ENCODE assay signal across 24 cellular contexts in genomic region chr7:112951070-112951469, GRCh38.
DNase-seq lines count a peak whose midpoint lies in the region; ATAC-seq, FAIRE-seq and TF ChIP-seq lines count a peak whose summit lies in the region.
"Had no signal": no experiment of that assay in that cellular context is flagged by ENCODE, and none has a peak within 500 bp of the region (broad histone marks: within the 10 kb centered on the region; RNA-seq: fewer than 3 reads in every experiment).

No MANE protein-coding gene starts in this region.

- POLR2A ChIA-PET in activated CD8-positive, alpha-beta T cell treated with anti-CD3 and anti-CD28 coated beads, Interleukin-2, amount 10 ng/mL, durations not matched to agents 7 days and 5 days (lab: Charles Lee): interaction anchor here (1.1 kb wide), 1 partner anchor 11 kb away, joined by 3 read pairs; a partner anchor contains a TSS

- in situ Hi-C loops in GM23248 (cut with MboI): no loop called here

- peak overlapping the region; percentile 60 for H3K27ac Mint-ChIP-seq in neural crest cell (ENCODE audit: unreplicated experiment)
- no peak overlapping the region for H3K27ac Mint-ChIP-seq in activated CD8-positive, alpha-beta T cell treated with anti-CD3 and anti-CD28 coated beads, Interleukin-2, amount 10 ng/mL, durations not matched to agents 7 days and 5 days
- H3K27ac Mint-ChIP-seq: CD14-positive monocyte; CD4-positive, alpha-beta memory T cell; CD4-positive, CD25-positive, alpha-beta regulatory T cell; CD8-positive, alpha-beta memory T cell had no signal

- no peak overlapping the region for H3K4me2 ChIP-seq in GM23248 (ENCODE audit: unreplicated experiment)
- H3K4me2 ChIP-seq: BLaER1 had no signal

- H3K27me3 Mint-ChIP-seq in neural crest cell (ENCODE audit: low read depth): peaks cover 41% of the 10 kb centered on the region
- peaks cover 30% of the 10 kb centered on the region for H3K27me3 Mint-ChIP-seq in activated CD8-positive, alpha-beta T cell treated with anti-CD3 and anti-CD28 coated beads, Interleukin-2, amount 10 ng/mL, durations not matched to agents 7 days and 5 days (ENCODE audit: low read depth)

- H3K4me3 ChIP-seq in GM23248: no peak overlapping the region
- H3K4me3 ChIP-seq: BLaER1, GM12878 had no signal

- no peaks in the 10 kb centered on the region for H3K36me3 Mint-ChIP-seq in neural crest cell (ENCODE audit: low read depth)
- H3K36me3 Mint-ChIP-seq in activated CD8-positive, alpha-beta T cell treated with anti-CD3 and anti-CD28 coated beads, Interleukin-2, amount 10 ng/mL, durations not matched to agents 7 days and 5 days (ENCODE audit: low read depth): no peaks in the 10 kb centered on the region
- H3K36me3 Mint-ChIP-seq: CD14-positive monocyte; CD4-positive, alpha-beta memory T cell; CD4-positive, CD25-positive, alpha-beta regulatory T cell; CD8-positive, alpha-beta memory T cell had no signal

- no peaks in the 10 kb centered on the region for H3K27me3 ChIP-seq in GM23248 (replicated peaks; ENCODE audit: insufficient read depth)
- H3K27me3 ChIP-seq: BLaER1 had no signal

- no peak for FAIRE-seq in GM12891 (lab: Jason Lieb, UNC)
- FAIRE-seq: GM12878 had no signal

- ATAC-seq in activated CD8-positive, alpha-beta T cell treated with anti-CD3 and anti-CD28 coated beads, Interleukin-2, amount 10 ng/mL, durations not matched to agents 7 days and 5 days: no peak
- ATAC-seq in activated CD4-positive, CD25-positive, alpha-beta regulatory T cell treated with anti-CD3 and anti-CD28 coated beads, Interleukin-2, amount 50 U/mL, for 24 hours: no peak
- ATAC-seq: GM12878 had no signal

- CTCF ChIA-PET in activated CD8-positive, alpha-beta T cell treated with anti-CD3 and anti-CD28 coated beads, Interleukin-2, amount 10 ng/mL, durations not matched to agents 7 days and 5 days (lab: Charles Lee): no interaction called here

- H3F3A ChIP-seq in GM23248 (ENCODE audit: insufficient read depth): no peaks in the 10 kb centered on the region

- WGBS in GM23248 (ENCODE audit: low coverage in 1 of 2, low lambda C conversion rate in 2 of 2, missing lambda C conversion rate in 2 of 2), 2 experiments: 75 to 79% methylated on average over 4 of the region's 4 CpGs

- H4K20me1 ChIP-seq in GM23248 (ENCODE audit: insufficient read depth): no peaks in the 10 kb centered on the region
- H4K20me1 ChIP-seq: BLaER1 had no signal

- no peaks in the 10 kb centered on the region for H3K4me1 ChIP-seq in GM23248 (ENCODE audit: insufficient read depth)
- H3K4me1 ChIP-seq: BE2C, BLaER1 had no signal

- H3K4me1 Mint-ChIP-seq in neural crest cell: no peaks in the 10 kb centered on the region
- H3K4me1 Mint-ChIP-seq in activated CD8-positive, alpha-beta T cell treated with anti-CD3 and anti-CD28 coated beads, Interleukin-2, amount 10 ng/mL, durations not matched to agents 7 days and 5 days (ENCODE audit: low read depth): no peaks in the 10 kb centered on the region
- H3K4me1 Mint-ChIP-seq: CD14-positive monocyte; CD4-positive, alpha-beta memory T cell; CD4-positive, CD25-positive, alpha-beta regulatory T cell; CD8-positive, alpha-beta memory T cell had no signal

- no peaks in the 10 kb centered on the region for H3K9me3 ChIP-seq in GM23248 (ENCODE audit: low read depth)
- H3K9me3 ChIP-seq: BE2C, BLaER1 had no signal

- no peak for TF ChIP-seq POLR2A in GM12891 (IDR thresholded peaks at IDR 0.05; ENCODE audit: low read depth, low read length)

- no peak overlapping the region for H3K9ac ChIP-seq in GM23248
- H3K9ac ChIP-seq: BLaER1 had no signal

- H2AFZ ChIP-seq in GM23248: peak overlapping the region; percentile 24; the same call in 1 of the 2 replicates

- no peaks in the 10 kb centered on the region for H3K79me2 ChIP-seq in GM23248 (ENCODE audit: insufficient read depth)

- DNase-seq in GM23248: no peak
- peak; percentile 45 for DNase-seq in SK-N-DZ (ENCODE audit: low spot score)
- no peak for DNase-seq in neural crest cell (ENCODE audit: low read depth, low spot score)
- DNase-seq in activated CD8-positive, alpha-beta T cell treated with anti-CD3 and anti-CD28 coated beads, Interleukin-2, amount 10 ng/mL, durations not matched to agents 7 days and 5 days: no peak
- DNase-seq in GM12891 (ENCODE audit: insufficient read length, low spot score): no peak
- DNase-seq: 8988T; ACHN; BE2C; C1 segment of cervical spinal cord; CD4-positive, alpha-beta memory T cell; CD4-positive, CD25-positive, alpha-beta regulatory T cell; CD8-positive, alpha-beta memory T cell; COR-L47; DMS 273 treated with DMSO at 0.1 percent for 48 hours; DMS153; DMS53; DMS79; DND-41; EL; GDM1 had no signal

- no peak for TF ChIP-seq CTCF in neural crest cell (conservative IDR thresholded peaks at IDR 0.05)

- H3K9me2 ChIP-seq in GM23248 (ENCODE audit: insufficient read depth): no peaks in the 10 kb centered on the region; the same call in 1 of the 2 replicates

- H3K4me3 Mint-ChIP-seq in neural crest cell: no peak overlapping the region
- H3K4me3 Mint-ChIP-seq in activated CD8-positive, alpha-beta T cell treated with anti-CD3 and anti-CD28 coated beads, Interleukin-2, amount 10 ng/mL, durations not matched to agents 7 days and 5 days: no peak overlapping the region
- H3K4me3 Mint-ChIP-seq: CD14-positive monocyte; CD4-positive, alpha-beta memory T cell; CD4-positive, CD25-positive, alpha-beta regulatory T cell; CD8-positive, alpha-beta memory T cell had no signal

- H3K27ac ChIP-seq in GM23248: no peak overlapping the region
- H3K27ac ChIP-seq: BLaER1 had no signal

- H3K36me3 ChIP-seq in GM23248 (ENCODE audit: low read depth): no peaks in the 10 kb centered on the region
- H3K36me3 ChIP-seq: BE2C, BLaER1 had no signal

- no peaks in the 10 kb centered on the region for H3K9me3 Mint-ChIP-seq in neural crest cell
- no peaks in the 10 kb centered on the region for H3K9me3 Mint-ChIP-seq in activated CD8-positive, alpha-beta T cell treated with anti-CD3 and anti-CD28 coated beads, Interleukin-2, amount 10 ng/mL, durations not matched to agents 7 days and 5 days (ENCODE audit: insufficient read depth)
- H3K9me3 Mint-ChIP-seq: CD8-positive, alpha-beta memory T cell had no signal

TF ChIP-seq in GM12891, 5 proteins besides CTCF, POLR2A, EP300 and RAD21:
- TF ChIP-seq SPI1 (IDR thresholded peaks at IDR 0.05; ENCODE audit: low read depth, low read length) (no peak), POLR2AphosphoS5 (IDR thresholded peaks at IDR 0.05; ENCODE audit: low read depth, low read length) (no peak), TAF1 (IDR thresholded peaks at IDR 0.05; ENCODE audit: low read depth, low read length) (no peak), POU2F2 (IDR thresholded peaks at IDR 0.05; ENCODE audit: low read depth, low read length) (no peak), PAX5 (IDR thresholded peaks at IDR 0.05; ENCODE audit: insufficient read depth, low read length, severe bottlenecking) (no peak)
